In the genomic region with DNA sequence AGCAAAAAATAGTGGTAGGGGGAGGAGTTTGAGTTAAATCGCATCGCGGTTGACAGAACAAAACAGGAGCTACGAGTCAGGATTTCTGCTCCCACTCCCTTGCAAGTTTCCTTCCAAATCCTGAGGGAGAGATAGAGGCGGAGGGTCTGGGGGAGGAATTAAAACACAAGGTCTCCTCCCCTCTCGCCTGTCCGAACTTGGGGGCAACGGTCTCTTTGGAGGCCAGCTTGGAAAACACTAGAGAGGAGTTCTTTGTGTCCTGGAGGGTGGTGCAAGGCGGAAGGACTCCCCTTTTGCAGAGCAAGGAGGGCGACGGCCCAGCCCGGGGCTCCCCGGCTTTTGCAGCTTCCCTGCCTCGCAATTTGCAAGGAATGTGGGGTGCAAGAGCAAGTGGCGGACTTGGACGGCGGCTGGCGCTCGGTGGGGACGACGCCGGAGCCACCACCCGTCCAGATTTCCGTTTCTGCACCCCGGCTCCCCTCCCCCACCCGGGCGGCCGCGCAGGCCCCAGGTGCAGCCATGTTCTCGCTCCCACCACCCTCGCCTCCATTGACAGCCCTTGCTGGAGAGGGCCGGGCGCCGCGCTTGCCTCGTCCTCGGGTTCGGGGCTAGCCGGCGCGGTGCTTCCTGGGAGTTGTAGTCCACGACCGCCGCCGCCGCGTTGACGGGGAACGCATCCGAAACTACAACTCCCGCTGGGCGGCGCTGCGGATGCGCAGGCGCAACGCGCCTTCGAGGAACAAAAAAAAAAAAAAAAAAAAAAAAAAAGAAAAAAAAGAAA, we compare ENCODE assay signal across 1 cellular context.
TF ChIP-seq lines count a peak whose summit lies in the region.

No MANE protein-coding gene starts in this region.

TF ChIP-seq in HepG2, 621 proteins besides CTCF, POLR2A, EP300 and RAD21 (continued from another document and continues in another):
- TF ChIP-seq ZNF609 (CRISPR knock-in tag; IDR thresholded peaks at IDR 0.05; ENCODE audit: borderline replicate concordance) (no peak), HNF1B (CRISPR knock-in tag; IDR thresholded peaks at IDR 0.05) (peak; percentile 61), ZNF335 (CRISPR knock-in tag; IDR thresholded peaks at IDR 0.05) (0 out of 2 replicates have a peak, but pooled peaks have one; percentile 65), NRL (CRISPR knock-in tag; IDR thresholded peaks at IDR 0.05; ENCODE audit: borderline replicate concordance) (peak; percentile 56; the same call in 1 of the 2 replicates), ZNF781 (CRISPR knock-in tag; IDR thresholded peaks at IDR 0.05; ENCODE audit: borderline replicate concordance, not compliant biosample characterization) (no peak), TGIF2 (CRISPR knock-in tag; IDR thresholded peaks at IDR 0.05) (peak; percentile 65; the same call in 1 of the 2 replicates), MAFG (CRISPR knock-in tag; IDR thresholded peaks at IDR 0.05) (no peak), BHLHE40 (IDR thresholded peaks at IDR 0.05; ENCODE audit: low read length) (no peak), NBN (conservative IDR thresholded peaks at IDR 0.05) (no peak), SMYD3 (CRISPR knock-in tag; IDR thresholded peaks at IDR 0.05) (no peak), LBX2 (CRISPR knock-in tag; IDR thresholded peaks at IDR 0.05; ENCODE audit: borderline replicate concordance) (no peak), ZKSCAN1 (IDR thresholded peaks at IDR 0.05; ENCODE audit: low read length) (no peak), MTF1 (CRISPR knock-in tag; IDR thresholded peaks at IDR 0.05) (no peak), ZHX2 (IDR thresholded peaks at IDR 0.05; ENCODE audit: low read depth) (peak; percentile 79), ZHX2 (CRISPR knock-in tag; IDR thresholded peaks at IDR 0.05; ENCODE audit: borderline replicate concordance) (no peak), KLF15 (CRISPR knock-in tag; IDR thresholded peaks at IDR 0.05; ENCODE audit: borderline replicate concordance) (no peak), ETV6 (CRISPR knock-in tag; conservative IDR thresholded peaks at IDR 0.05) (peak; percentile 49; the same call in 1 of the 2 replicates), ZMAT3 (CRISPR knock-in tag; conservative IDR thresholded peaks at IDR 0.05) (peak; percentile 88; the same call in 1 of the 2 replicates), MXD4 (CRISPR knock-in tag; IDR thresholded peaks at IDR 0.05) (peak; percentile 4; the same call in 1 of the 2 replicates)
- TF ChIP-seq, protein P1, sequence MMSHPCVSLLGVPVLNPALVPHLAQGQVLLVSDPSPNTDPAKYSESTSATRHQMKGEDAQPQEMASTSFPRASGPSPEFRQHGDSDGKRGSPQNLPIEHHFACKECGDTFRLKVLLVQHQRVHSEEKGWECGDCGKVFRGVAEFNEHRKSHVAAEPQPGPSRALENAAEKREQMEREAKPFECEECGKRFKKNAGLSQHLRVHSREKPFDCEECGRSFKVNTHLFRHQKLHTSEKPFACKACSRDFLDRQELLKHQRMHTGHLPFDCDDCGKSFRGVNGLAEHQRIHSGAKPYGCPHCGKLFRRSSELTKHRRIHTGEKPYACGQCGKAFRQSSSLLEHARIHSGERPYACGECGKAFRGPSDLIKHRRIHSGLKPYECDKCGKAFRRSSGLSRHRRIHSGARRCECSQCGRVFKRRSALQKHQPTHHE (CRISPR knock-in tag; IDR thresholded peaks at IDR 0.05; ENCODE audit: borderline replicate concordance): 0 out of 2 replicates have a peak, but pooled peaks have one; percentile 78
- TF ChIP-seq, protein P2, sequence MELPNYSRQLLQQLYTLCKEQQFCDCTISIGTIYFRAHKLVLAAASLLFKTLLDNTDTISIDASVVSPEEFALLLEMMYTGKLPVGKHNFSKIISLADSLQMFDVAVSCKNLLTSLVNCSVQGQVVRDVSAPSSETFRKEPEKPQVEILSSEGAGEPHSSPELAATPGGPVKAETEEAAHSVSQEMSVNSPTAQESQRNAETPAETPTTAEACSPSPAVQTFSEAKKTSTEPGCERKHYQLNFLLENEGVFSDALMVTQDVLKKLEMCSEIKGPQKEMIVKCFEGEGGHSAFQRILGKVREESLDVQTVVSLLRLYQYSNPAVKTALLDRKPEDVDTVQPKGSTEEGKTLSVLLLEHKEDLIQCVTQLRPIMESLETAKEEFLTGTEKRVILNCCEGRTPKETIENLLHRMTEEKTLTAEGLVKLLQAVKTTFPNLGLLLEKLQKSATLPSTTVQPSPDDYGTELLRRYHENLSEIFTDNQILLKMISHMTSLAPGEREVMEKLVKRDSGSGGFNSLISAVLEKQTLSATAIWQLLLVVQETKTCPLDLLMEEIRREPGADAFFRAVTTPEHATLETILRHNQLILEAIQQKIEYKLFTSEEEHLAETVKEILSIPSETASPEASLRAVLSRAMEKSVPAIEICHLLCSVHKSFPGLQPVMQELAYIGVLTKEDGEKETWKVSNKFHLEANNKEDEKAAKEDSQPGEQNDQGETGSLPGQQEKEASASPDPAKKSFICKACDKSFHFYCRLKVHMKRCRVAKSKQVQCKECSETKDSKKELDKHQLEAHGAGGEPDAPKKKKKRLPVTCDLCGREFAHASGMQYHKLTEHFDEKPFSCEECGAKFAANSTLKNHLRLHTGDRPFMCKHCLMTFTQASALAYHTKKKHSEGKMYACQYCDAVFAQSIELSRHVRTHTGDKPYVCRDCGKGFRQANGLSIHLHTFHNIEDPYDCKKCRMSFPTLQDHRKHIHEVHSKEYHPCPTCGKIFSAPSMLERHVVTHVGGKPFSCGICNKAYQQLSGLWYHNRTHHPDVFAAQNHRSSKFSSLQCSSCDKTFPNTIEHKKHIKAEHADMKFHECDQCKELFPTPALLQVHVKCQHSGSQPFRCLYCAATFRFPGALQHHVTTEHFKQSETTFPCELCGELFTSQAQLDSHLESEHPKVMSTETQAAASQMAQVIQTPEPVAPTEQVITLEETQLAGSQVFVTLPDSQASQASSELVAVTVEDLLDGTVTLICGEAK (IDR thresholded peaks at IDR 0.05): no peak; the same call in 1 of the 2 replicates
- TF ChIP-seq, protein P2 (CRISPR knock-in tag; IDR thresholded peaks at IDR 0.05): peak; percentile 86
- TF ChIP-seq, protein P3, sequence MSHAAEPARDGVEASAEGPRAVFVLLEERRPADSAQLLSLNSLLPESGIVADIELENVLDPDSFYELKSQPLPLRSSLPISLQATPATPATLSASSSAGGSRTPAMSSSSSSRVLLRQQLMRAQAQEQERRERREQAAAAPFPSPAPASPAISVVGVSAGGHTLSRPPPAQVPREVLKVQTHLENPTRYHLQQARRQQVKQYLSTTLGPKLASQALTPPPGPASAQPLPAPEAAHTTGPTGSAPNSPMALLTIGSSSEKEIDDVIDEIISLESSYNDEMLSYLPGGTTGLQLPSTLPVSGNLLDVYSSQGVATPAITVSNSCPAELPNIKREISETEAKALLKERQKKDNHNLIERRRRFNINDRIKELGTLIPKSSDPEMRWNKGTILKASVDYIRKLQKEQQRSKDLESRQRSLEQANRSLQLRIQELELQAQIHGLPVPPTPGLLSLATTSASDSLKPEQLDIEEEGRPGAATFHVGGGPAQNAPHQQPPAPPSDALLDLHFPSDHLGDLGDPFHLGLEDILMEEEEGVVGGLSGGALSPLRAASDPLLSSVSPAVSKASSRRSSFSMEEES (CRISPR knock-in tag; IDR thresholded peaks at IDR 0.05): peak; percentile 68
